32 cellular contexts compared by ENCODE assay signal in the genomic region with DNA sequence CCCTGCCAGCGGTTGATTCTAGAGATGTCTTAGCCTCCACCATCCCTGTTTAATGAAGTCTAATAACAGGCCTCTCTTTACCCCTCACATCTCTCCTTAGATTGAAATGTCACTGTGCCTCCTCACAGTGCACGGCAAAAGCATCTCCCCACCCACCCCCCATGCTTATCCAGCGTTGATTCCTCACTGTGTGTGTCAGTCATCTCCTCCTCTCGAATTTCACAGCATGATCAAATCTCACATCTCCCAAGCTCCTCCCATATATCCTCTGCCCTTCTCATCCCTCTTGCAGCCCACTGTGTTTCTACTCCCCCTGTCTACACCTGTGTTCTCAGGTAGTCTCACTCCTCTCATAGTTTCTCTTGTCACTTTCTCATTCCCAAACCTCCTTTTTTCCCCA.
"Had no signal": no experiment of that assay in that cellular context is flagged by ENCODE, and none has a peak within 500 bp of the region (broad histone marks: within the 10 kb centered on the region; RNA-seq: fewer than 3 reads in every experiment).

No MANE protein-coding gene starts in this region.

- H3K4me3 ChIP-seq: colonic mucosa, gastrocnemius medialis, hepatocyte, ovary, prostate gland, sigmoid colon, uterus had no signal

- H3K4me1 ChIP-seq: colonic mucosa, gastrocnemius medialis, prostate gland, sigmoid colon, uterus had no signal

- H3K27ac ChIP-seq: colonic mucosa, gastrocnemius medialis, hepatocyte, ovary, prostate gland, sigmoid colon, uterus had no signal

- H3K4me3 Mint-ChIP-seq: activated CD4-positive, alpha-beta memory T cell treated with anti-CD3 and anti-CD28 coated beads, Interleukin-2, amount 10 ng/mL, durations not matched to agents 7 days and 5 days; activated CD4-positive, alpha-beta T cell treated with anti-CD3 and anti-CD28 coated beads, Interleukin-2, amount 10 ng/mL, durations not matched to agents 7 days and 5 days; activated T-cell treated with anti-CD3 and anti-CD28 coated beads, Interleukin-2, amount 50 U/mL, for 24 hours; central memory CD8-positive, alpha-beta T cell; mesothelial cell of epicardium; naive B cell; stimulated activated memory B cell treated with anti-CD40 and anti-IgM and Interleukin-4, amounts not matched to agents 10 μg/mL and 1 μg/mL and 100 μg/mL, for 72 hours; stimulated activated naive CD8-positive, alpha-beta T cell treated with anti-CD3 and anti-CD28 coated beads, Interleukin-15, amount 100 ng/mL, for 72 hours; T-helper 1 cell treated with Interleukin-12 subunit alpha and Interleukin-12 subunit beta and Interleukin-4 antibody, amounts not matched to agents 30 μg/mL and 1 μg/mL, for 36 hours; type B pancreatic cell had no signal

- FAIRE-seq: keratinocyte, small intestine had no signal

- H2AFZ ChIP-seq: hepatocyte had no signal

- H3K4me2 ChIP-seq: hepatocyte had no signal

- H3K27ac Mint-ChIP-seq: activated CD4-positive, alpha-beta memory T cell treated with anti-CD3 and anti-CD28 coated beads, Interleukin-2, amount 10 ng/mL, durations not matched to agents 7 days and 5 days; activated CD4-positive, alpha-beta T cell treated with anti-CD3 and anti-CD28 coated beads, Interleukin-2, amount 10 ng/mL, durations not matched to agents 7 days and 5 days; activated T-cell treated with anti-CD3 and anti-CD28 coated beads, Interleukin-2, amount 50 U/mL, for 24 hours; mesothelial cell of epicardium; stimulated activated memory B cell treated with anti-CD40 and anti-IgM and Interleukin-4, amounts not matched to agents 10 μg/mL and 1 μg/mL and 100 μg/mL, for 72 hours; stimulated activated naive CD8-positive, alpha-beta T cell treated with anti-CD3 and anti-CD28 coated beads, Interleukin-15, amount 100 ng/mL, for 72 hours; T-helper 1 cell treated with Interleukin-12 subunit alpha and Interleukin-12 subunit beta and Interleukin-4 antibody, amounts not matched to agents 30 μg/mL and 1 μg/mL, for 36 hours; type B pancreatic cell had no signal

- H3K4me1 Mint-ChIP-seq: activated CD4-positive, alpha-beta memory T cell treated with anti-CD3 and anti-CD28 coated beads, Interleukin-2, amount 10 ng/mL, durations not matched to agents 7 days and 5 days; activated CD4-positive, alpha-beta T cell treated with anti-CD3 and anti-CD28 coated beads, Interleukin-2, amount 10 ng/mL, durations not matched to agents 7 days and 5 days; central memory CD8-positive, alpha-beta T cell; mesothelial cell of epicardium; stimulated activated naive CD8-positive, alpha-beta T cell treated with anti-CD3 and anti-CD28 coated beads, Interleukin-15, amount 100 ng/mL, for 72 hours had no signal

- H3K27me3 Mint-ChIP-seq: type B pancreatic cell had no signal

- H3K36me3 ChIP-seq: colonic mucosa, gastrocnemius medialis, ovary, prostate gland, uterus had no signal

- DNase-seq: activated CD4-positive, alpha-beta memory T cell treated with anti-CD3 and anti-CD28 coated beads, Interleukin-2, amount 10 ng/mL, durations not matched to agents 7 days and 5 days; activated CD4-positive, alpha-beta T cell treated with anti-CD3 and anti-CD28 coated beads for 1 hour; activated CD4-positive, alpha-beta T cell treated with anti-CD3 and anti-CD28 coated beads, Interleukin-2, amount 10 ng/mL, durations not matched to agents 7 days and 5 days; activated CD8-positive, alpha-beta memory T cell treated with anti-CD3 and anti-CD28 coated beads, Interleukin-2, amount 50 U/mL, for 48 hours; activated gamma-delta T cell; activated naive CD4-positive, alpha-beta T cell treated with anti-CD3 and anti-CD28 coated beads, Interleukin-2, amount 50 U/mL, for 16 hours; activated T-cell treated with anti-CD3 and anti-CD28 coated beads, Interleukin-2, amount 50 U/mL, for 24 hours; amniotic stem cell; colonic mucosa; effector CD8-positive, alpha-beta T cell; gastrocnemius medialis; left cardiac atrium; mammary epithelial cell; naive B cell; ovary; sigmoid colon; small intestine; stimulated activated CD4-positive, alpha-beta T cell treated with anti-CD3 and anti-CD28 coated beads, Interleukin-1b, Interleukin-23, amount 100 ng/mL, for 48 hours; stimulated activated CD4-positive, alpha-beta T cell treated with anti-CD3 and anti-CD28 coated beads, Interleukin-4, amount 100 ng/mL, for 4 hours; stimulated activated CD8-positive, alpha-beta memory T cell treated with anti-CD3 and anti-CD28 coated beads, Interleukin-4, amount 100 ng/mL, for 48 hours; stimulated activated naive CD8-positive, alpha-beta T cell treated with anti-CD3 and anti-CD28 coated beads, Interleukin-15, amount 100 ng/mL, for 72 hours; substantia nigra; T-helper 9 cell; uterus had no signal

- ATAC-seq: gastrocnemius medialis; left cardiac atrium; stimulated activated memory B cell treated with anti-CD40 and anti-IgM and Interleukin-4, amounts not matched to agents 10 μg/mL and 1 μg/mL and 100 μg/mL, for 72 hours; stimulated activated naive CD8-positive, alpha-beta T cell treated with anti-CD3 and anti-CD28 coated beads, Interleukin-15, amount 100 ng/mL, for 72 hours had no signal

- H3K9me3 Mint-ChIP-seq: activated CD4-positive, alpha-beta memory T cell treated with anti-CD3 and anti-CD28 coated beads, Interleukin-2, amount 10 ng/mL, durations not matched to agents 7 days and 5 days; activated CD4-positive, alpha-beta T cell treated with anti-CD3 and anti-CD28 coated beads, Interleukin-2, amount 10 ng/mL, durations not matched to agents 7 days and 5 days; central memory CD8-positive, alpha-beta T cell; T-helper 1 cell treated with Interleukin-12 subunit alpha and Interleukin-12 subunit beta and Interleukin-4 antibody, amounts not matched to agents 30 μg/mL and 1 μg/mL, for 36 hours; type B pancreatic cell had no signal

- H3K27me3 ChIP-seq: colonic mucosa, gastrocnemius medialis, hepatocyte, ovary, sigmoid colon, uterus had no signal
